9 cellular contexts compared by ENCODE assay signal in genomic region chr4:38161208-38162113, GRCh38.
DNase-seq lines count a peak whose midpoint lies in the region; ATAC-seq, FAIRE-seq and TF ChIP-seq lines count a peak whose summit lies in the region.
"Had no signal": no experiment of that assay in that cellular context is flagged by ENCODE, and none has a peak within 500 bp of the region (broad histone marks: within the 10 kb centered on the region; RNA-seq: fewer than 3 reads in every experiment).

No MANE protein-coding gene starts in this region.

- no peak for TF ChIP-seq CTCF in mammary epithelial cell (conservative IDR thresholded peaks at IDR 0.05 in 1 of 2, IDR thresholded peaks at IDR 0.05 in 1 of 2; ENCODE audit: extremely low read depth in 1 of 2, insufficient read depth in 1 of 2, low read depth in 1 of 2, low read length in 2 of 2)
- no peak for TF ChIP-seq CTCF in neural progenitor cell (IDR thresholded peaks at IDR 0.05)

- FAIRE-seq in frontal cortex (lab: Jason Lieb, UNC) = no peak

- no peaks in the 10 kb centered on the region for H3K36me3 ChIP-seq in mammary epithelial cell (ENCODE audit: insufficient read depth, low read length)
- no peaks in the 10 kb centered on the region for H3K36me3 ChIP-seq in neural progenitor cell
- H3K36me3 ChIP-seq: cardiac muscle cell had no signal

- peaks cover 36% of the 10 kb centered on the region for H3K4me1 Mint-ChIP-seq in neural progenitor cell

- intact Hi-C loops in mammary epithelial cell (cut with micrococcal nuclease) = no loop called here

- in situ Hi-C loops in mammary epithelial cell (cut with MboI; ENCODE audit: low sequenced_read_pairs in 2 of 2) = no loop called here

- H3K4me3 Mint-ChIP-seq in neural progenitor cell = no peak overlapping the region

- H3K27me3 Mint-ChIP-seq in neural progenitor cell (ENCODE audit: insufficient read depth, low read depth) = peaks cover 5% of the 10 kb centered on the region

- H3K9me3 ChIP-seq in mammary epithelial cell (replicated peaks; ENCODE audit: insufficient read depth, low read length) = no peaks in the 10 kb centered on the region
- no peaks in the 10 kb centered on the region for H3K9me3 ChIP-seq in neural progenitor cell (ENCODE audit: low read depth)

- DNase-seq in mammary epithelial cell = peak; percentile 27
- no peak for DNase-seq in neural progenitor cell (ENCODE audit: low spot score)
- no peak for DNase-seq in superior temporal gyrus (ENCODE audit: extremely low spot score)
- DNase-seq in DMS 273 (lab: John Stamatoyannopoulos, UW; ENCODE audit: unreplicated experiment) = no peak
- DNase-seq in frontal cortex (ENCODE audit: low spot score in 2 of 2) = no peak

- H3K27ac ChIP-seq in mammary epithelial cell (ENCODE audit: insufficient read depth, low read depth, low read length) (peak overlapping the region; percentile 100), neural progenitor cell (no peak overlapping the region)
- H3K27ac ChIP-seq: cardiac muscle cell had no signal

- H3K27me3 ChIP-seq in mammary epithelial cell (ENCODE audit: insufficient read depth, low read length) (no peaks in the 10 kb centered on the region), neural progenitor cell (no peaks in the 10 kb centered on the region)
- H3K27me3 ChIP-seq: cardiac muscle cell had no signal

- H3K4me2 ChIP-seq in mammary epithelial cell (ENCODE audit: insufficient read depth, low read depth, low read length) (no peak overlapping the region), neural progenitor cell (peak overlapping the region; percentile 21)

- peak overlapping the region; percentile 59 for H2AFZ ChIP-seq in mammary epithelial cell (ENCODE audit: low read depth, low read length)
- H2AFZ ChIP-seq in neural progenitor cell (replicated peaks) = no peak overlapping the region

- CTCF ChIA-PET in mammary epithelial cell (lab: Charles Lee; ENCODE audit: low non-redundant PET) = interaction anchor here (1.4 kb wide), 1 partner anchor 92 kb away, joined by 5 read pairs; no protein-coding TSS in a partner anchor

- ATAC-seq in GM18517 (IDR thresholded peaks at IDR 0.05; ENCODE audit: unreplicated experiment) = peak; percentile 16
- ATAC-seq in HG03520 (IDR thresholded peaks at IDR 0.05; ENCODE audit: unreplicated experiment) = peak; percentile 11
- no peak for ATAC-seq in GM21528 (IDR thresholded peaks at IDR 0.05; ENCODE audit: low FRiP score, unreplicated experiment)

- peaks cover 7% of the 10 kb centered on the region for H3F3A ChIP-seq in neural progenitor cell (ENCODE audit: low read depth)

- no peaks in the 10 kb centered on the region for H3K36me3 Mint-ChIP-seq in neural progenitor cell

- H3K9me3 Mint-ChIP-seq in neural progenitor cell = peaks cover 13% of the 10 kb centered on the region

- H3K4me1 ChIP-seq in mammary epithelial cell (ENCODE audit: insufficient read depth, low read length) (peaks cover 47% of the 10 kb centered on the region), neural progenitor cell (peaks cover 14% of the 10 kb centered on the region)

- H4K20me1 ChIP-seq in mammary epithelial cell (ENCODE audit: insufficient read depth, low read length) (no peaks in the 10 kb centered on the region), neural progenitor cell (ENCODE audit: low read depth) (no peaks in the 10 kb centered on the region)

- H3K9ac ChIP-seq in mammary epithelial cell (ENCODE audit: insufficient read depth, low read length) (peak overlapping the region; percentile 61), neural progenitor cell (no peak overlapping the region)

- H3K27ac Mint-ChIP-seq in neural progenitor cell = peak overlapping the region; percentile 87

- 67% methylated on average over 5 of the region's 5 CpGs for WGBS in mammary epithelial cell (ENCODE audit: low coverage, missing lambda C conversion rate)

- H3K4me3 ChIP-seq in mammary epithelial cell (replicated peaks in 1 of 3; ENCODE audit: insufficient read depth in 1 of 3, low read depth in 2 of 3, low read length in 3 of 3) (no peak overlapping the region), neural progenitor cell (no peak overlapping the region)
- H3K4me3 ChIP-seq: cardiac muscle cell had no signal

- dilution Hi-C loops in mammary epithelial cell (cut with HindIII; ENCODE audit: low sequenced_read_pairs) = no loop called here

- H3K79me2 ChIP-seq in mammary epithelial cell (ENCODE audit: insufficient read depth, low read length) (no peaks in the 10 kb centered on the region), neural progenitor cell (ENCODE audit: low read depth) (no peaks in the 10 kb centered on the region)

- no TSS peak for BruUV-seq in mammary epithelial cell (replicated peaks; lab: Mats Ljungman, UMichigan)
